In the genomic region with DNA sequence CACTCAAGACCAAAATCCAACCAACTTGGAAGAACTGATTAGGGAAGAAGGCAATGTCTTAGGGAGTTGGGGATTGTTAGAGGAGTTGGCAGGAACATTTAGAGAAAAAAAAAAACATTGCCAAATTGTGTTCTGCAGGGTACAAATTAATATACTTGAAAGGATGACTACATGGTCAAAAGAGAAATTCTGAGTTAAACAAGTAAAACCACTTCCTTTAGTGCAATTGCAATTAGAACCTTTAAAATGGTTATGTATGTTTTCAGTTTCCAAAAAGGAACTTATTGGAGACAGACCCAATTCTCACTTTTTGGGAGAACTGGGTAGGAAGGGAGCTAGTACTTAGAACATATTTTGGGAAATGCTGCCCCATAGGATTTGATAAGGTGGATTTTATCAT, we compare ENCODE assay signal across 23 cellular contexts.
A peak's percentile ranks its signal among the peaks of the same experiment; 100 is the strongest.
DNase-seq lines count a peak whose midpoint lies in the region; ATAC-seq and TF ChIP-seq lines count a peak whose summit lies in the region.
"Had no signal": no experiment of that assay in that cellular context is flagged by ENCODE, and none has a peak within 500 bp of the region (broad histone marks: within the 10 kb centered on the region; RNA-seq: fewer than 3 reads in every experiment).

No MANE protein-coding gene starts in this region.

- peaks cover 0 to 70% (median 19%) of the 10 kb centered on the region in 9 donors for H3K36me3 ChIP-seq in heart right ventricle

- H3K36me3 Mint-ChIP-seq in natural killer cell treated with Interleukin-12 subunit alpha and Interleukin-12 subunit beta and Interleukin-15 and Interleukin-18, amount 100 ng/mL, for 72 hours: peaks cover 13% of the 10 kb centered on the region
- H3K36me3 Mint-ChIP-seq in natural killer cell: peaks cover 6% of the 10 kb centered on the region
- H3K36me3 Mint-ChIP-seq in T-helper 2 cell treated with Interferon-gamma antibody and Interleukin-4, amounts not matched to agents 5 μg/mL and 100 μg/mL, for 36 hours (ENCODE audit: low read depth): peaks cover 39% of the 10 kb centered on the region
- peaks cover 33 to 47% of the 10 kb centered on the region in 2 donors for H3K36me3 Mint-ChIP-seq in stimulated activated naive B cell treated with anti-CD40 and anti-IgM and Interleukin-4, amounts not matched to agents 10 μg/mL and 1 μg/mL and 100 μg/mL, for 72 hours

- no peak overlapping the region for H3K27ac ChIP-seq in heart right ventricle
- H3K27ac ChIP-seq: PC-9 had no signal

- ATAC-seq in natural killer cell treated with Interleukin-12 subunit alpha and Interleukin-12 subunit beta and Interleukin-15 and Interleukin-18, amount 100 ng/mL, for 72 hours: no peak
- ATAC-seq in natural killer cell (no peak), GM21619 (IDR thresholded peaks at IDR 0.05; ENCODE audit: unreplicated experiment) (peak; percentile 41), heart right ventricle (no peak)
- no peak for ATAC-seq in stimulated activated naive B cell treated with anti-CD40 and anti-IgM and Interleukin-4, amounts not matched to agents 10 μg/mL and 1 μg/mL and 100 μg/mL, for 72 hours (replicated peaks)

- no peak overlapping the region for H3K4me3 ChIP-seq in heart right ventricle
- H3K4me3 ChIP-seq: MG63, PC-9 had no signal

- intact Hi-C loops in natural killer cell (cut with micrococcal nuclease): no loop called here
- intact Hi-C loops in heart right ventricle (cut with DNase I): no loop called here

- H3K27me3 ChIP-seq in heart right ventricle: no peaks in the 10 kb centered on the region
- H3K27me3 ChIP-seq: MG63 had no signal

- H3K27ac Mint-ChIP-seq in natural killer cell treated with Interleukin-12 subunit alpha and Interleukin-12 subunit beta and Interleukin-15 and Interleukin-18, amount 100 ng/mL, for 72 hours: peak overlapping the region in 1 of 2 donors; percentile 66
- H3K27ac Mint-ChIP-seq in natural killer cell: peak overlapping the region in 1 of 2 donors; percentile 50
- no peak overlapping the region for H3K27ac Mint-ChIP-seq in T-helper 2 cell treated with Interferon-gamma antibody and Interleukin-4, amounts not matched to agents 5 μg/mL and 100 μg/mL, for 36 hours
- peak overlapping the region; percentile 11 for H3K27ac Mint-ChIP-seq in stimulated activated naive B cell treated with anti-CD40 and anti-IgM and Interleukin-4, amounts not matched to agents 10 μg/mL and 1 μg/mL and 100 μg/mL, for 72 hours

- TF ChIP-seq CTCF in natural killer cell (IDR thresholded peaks at IDR 0.05): no peak
- TF ChIP-seq CTCF in heart right ventricle (IDR thresholded peaks at IDR 0.05): no peak

- H3K4me1 Mint-ChIP-seq in natural killer cell treated with Interleukin-12 subunit alpha and Interleukin-12 subunit beta and Interleukin-15 and Interleukin-18, amount 100 ng/mL, for 72 hours (ENCODE audit: low read depth in 2 of 2): peaks cover 7 to 20% of the 10 kb centered on the region in 2 donors
- peaks cover 13 to 15% of the 10 kb centered on the region in 2 donors for H3K4me1 Mint-ChIP-seq in natural killer cell
- H3K4me1 Mint-ChIP-seq in T-helper 2 cell treated with Interferon-gamma antibody and Interleukin-4, amounts not matched to agents 5 μg/mL and 100 μg/mL, for 36 hours (ENCODE audit: low read depth): peaks cover 19% of the 10 kb centered on the region
- peaks cover 7 to 26% of the 10 kb centered on the region in 2 donors for H3K4me1 Mint-ChIP-seq in stimulated activated naive B cell treated with anti-CD40 and anti-IgM and Interleukin-4, amounts not matched to agents 10 μg/mL and 1 μg/mL and 100 μg/mL, for 72 hours

- H3K9me3 ChIP-seq in heart right ventricle: no peaks in the 10 kb centered on the region
- H3K9me3 ChIP-seq: MG63 had no signal

- H3K4me3 Mint-ChIP-seq in natural killer cell treated with Interleukin-12 subunit alpha and Interleukin-12 subunit beta and Interleukin-15 and Interleukin-18, amount 100 ng/mL, for 72 hours: peak overlapping the region; percentile 25
- H3K4me3 Mint-ChIP-seq in natural killer cell: no peak overlapping the region
- H3K4me3 Mint-ChIP-seq in T-helper 2 cell treated with Interferon-gamma antibody and Interleukin-4, amounts not matched to agents 5 μg/mL and 100 μg/mL, for 36 hours: peak overlapping the region; percentile 6
- H3K4me3 Mint-ChIP-seq in stimulated activated naive B cell treated with anti-CD40 and anti-IgM and Interleukin-4, amounts not matched to agents 10 μg/mL and 1 μg/mL and 100 μg/mL, for 72 hours: peak overlapping the region; percentile 5 to 42
- H3K4me3 Mint-ChIP-seq: CD14-positive monocyte had no signal

- DNase-seq in natural killer cell treated with Interleukin-12 subunit alpha and Interleukin-12 subunit beta and Interleukin-15 and Interleukin-18, amount 100 ng/mL, for 72 hours (ENCODE audit: low spot score): no peak
- DNase-seq in natural killer cell: no peak
- no peak for DNase-seq in T-helper 2 cell treated with Interferon-gamma antibody and Interleukin-4, amounts not matched to agents 5 μg/mL and 100 μg/mL, for 36 hours (ENCODE audit: low spot score)
- no peak for DNase-seq in stimulated activated naive B cell treated with anti-CD40 and anti-IgM and Interleukin-4, amounts not matched to agents 10 μg/mL and 1 μg/mL and 100 μg/mL, for 72 hours
- no peak for DNase-seq in erythroblast (lab: John Stamatoyannopoulos, UW)
- DNase-seq in foreskin melanocyte: no peak
- DNase-seq in heart right ventricle: no peak
- DNase-seq: 8988T, GOT3, HCEC 1CT, Kasumi-1, MG63, NCI-H1417, NCI-H1694 treated with DMSO at 0.1 percent for 48 hours, NCI-H2081 treated with DMSO at 0.1 percent for 48 hours, NCI-H2171 treated with DMSO at 0.1 percent for 48 hours, NCI-H446, NCI-H526, PC-9, RPMI8226, SHP77 had no signal

- H3K27me3 Mint-ChIP-seq in natural killer cell treated with Interleukin-12 subunit alpha and Interleukin-12 subunit beta and Interleukin-15 and Interleukin-18, amount 100 ng/mL, for 72 hours: no peaks in the 10 kb centered on the region
- H3K27me3 Mint-ChIP-seq in natural killer cell (ENCODE audit: low read depth in 2 of 2): no peaks in the 10 kb centered on the region
- H3K27me3 Mint-ChIP-seq in T-helper 2 cell treated with Interferon-gamma antibody and Interleukin-4, amounts not matched to agents 5 μg/mL and 100 μg/mL, for 36 hours (ENCODE audit: low read depth): no peaks in the 10 kb centered on the region
- no peaks in the 10 kb centered on the region for H3K27me3 Mint-ChIP-seq in stimulated activated naive B cell treated with anti-CD40 and anti-IgM and Interleukin-4, amounts not matched to agents 10 μg/mL and 1 μg/mL and 100 μg/mL, for 72 hours

- H3K4me1 ChIP-seq in heart right ventricle: no peaks in the 10 kb centered on the region

- H3K9me3 Mint-ChIP-seq in natural killer cell treated with Interleukin-12 subunit alpha and Interleukin-12 subunit beta and Interleukin-15 and Interleukin-18, amount 100 ng/mL, for 72 hours: no peaks in the 10 kb centered on the region
- no peaks in the 10 kb centered on the region for H3K9me3 Mint-ChIP-seq in natural killer cell
- no peaks in the 10 kb centered on the region for H3K9me3 Mint-ChIP-seq in T-helper 2 cell treated with Interferon-gamma antibody and Interleukin-4, amounts not matched to agents 5 μg/mL and 100 μg/mL, for 36 hours
- no peaks in the 10 kb centered on the region for H3K9me3 Mint-ChIP-seq in stimulated activated naive B cell treated with anti-CD40 and anti-IgM and Interleukin-4, amounts not matched to agents 10 μg/mL and 1 μg/mL and 100 μg/mL, for 72 hours
- H3K9me3 Mint-ChIP-seq: CD14-positive monocyte had no signal

- TF ChIP-seq POLR2A in erythroblast (IDR thresholded peaks at IDR 0.05; ENCODE audit: low read length): no peak
